ENCODE assay signal across 13 cellular contexts in genomic region chr19:48794291-48794690, GRCh38. TPM values are rescaled to one million over a fixed set of nuclear protein-coding genes. Genes with fewer than 3 reads are reported as not detected.
DNase-seq lines count a peak whose midpoint lies in the region; ATAC-seq, FAIRE-seq and TF ChIP-seq lines count a peak whose summit lies in the region.
"Had no signal": no experiment of that assay in that cellular context is flagged by ENCODE, and none has a peak within 500 bp of the region (broad histone marks: within the 10 kb centered on the region; RNA-seq: fewer than 3 reads in every experiment).

No MANE protein-coding gene starts in this region.

- no peak overlapping the region for H3K4me3 ChIP-seq in thyroid gland (replicated peaks in 1 of 3)
- no peak overlapping the region for H3K4me3 ChIP-seq in foreskin fibroblast (ENCODE audit: low read depth in 1 of 2, low read length in 2 of 2)

- no peaks in the 10 kb centered on the region for H3K27me3 ChIP-seq in thyroid gland

- H3K4me1 ChIP-seq in thyroid gland = peaks cover 6 to 18% of the 10 kb centered on the region in 2 donors

- FAIRE-seq in urothelium cell line (lab: Jason Lieb, UNC) = no peak

- H3K36me3 Mint-ChIP-seq in activated T-cell treated with anti-CD3 and anti-CD28 coated beads, Interleukin-2, amount 50 U/mL, for 72 hours (ENCODE audit: insufficient read depth in 2 of 2) = no peaks in the 10 kb centered on the region
- no peaks in the 10 kb centered on the region for H3K36me3 Mint-ChIP-seq in brain
- peaks cover 0 to 2% (median 0%) of the 10 kb centered on the region in 3 donors for H3K36me3 Mint-ChIP-seq in naive thymus-derived CD8-positive, alpha-beta T cell

- POLR2A ChIA-PET in naive thymus-derived CD8-positive, alpha-beta T cell (lab: Charles Lee) = interaction anchor here (0.6 to 2.2 kb wide), 3 partner anchors 43 to 171 kb away, joined by 5 to 21 read pairs (median 12); partner anchors contain the start of genes FTL and HSD17B14

- peaks cover 0 to 3% of the 10 kb centered on the region in 2 donors for H3K36me3 ChIP-seq in thyroid gland

- peak overlapping the region; percentile 89 to 91 for H3K4me3 Mint-ChIP-seq in activated T-cell treated with anti-CD3 and anti-CD28 coated beads, Interleukin-2, amount 50 U/mL, for 72 hours
- peak overlapping the region; percentile 87 to 98 (median 96) for H3K4me3 Mint-ChIP-seq in brain
- peak overlapping the region in 7 of 10 donors; percentile 26 to 98 (median 91) for H3K4me3 Mint-ChIP-seq in naive thymus-derived CD8-positive, alpha-beta T cell

- no peak for ATAC-seq in activated T-cell treated with anti-CD3 and anti-CD28 coated beads, Interleukin-2, amount 50 U/mL, for 72 hours (replicated peaks in 1 of 2)
- ATAC-seq in naive thymus-derived CD8-positive, alpha-beta T cell = no peak

- no peak for DNase-seq in activated T-cell treated with anti-CD3 and anti-CD28 coated beads, Interleukin-2, amount 50 U/mL, for 72 hours
- DNase-seq in activated T-cell treated with anti-CD3 and anti-CD28 coated beads, Interleukin-2, amount 50 U/mL, for 1 hour = no peak
- no peak for DNase-seq in naive thymus-derived CD8-positive, alpha-beta T cell
- no peak for DNase-seq in thyroid gland
- no peak for DNase-seq in foreskin fibroblast
- no peak for DNase-seq in urothelium cell line (ENCODE audit: low spot score)
- no peak for DNase-seq in NCI-H524 (lab: John Stamatoyannopoulos, UW)
- DNase-seq: anterior cingulate cortex, NCI-H446, retina had no signal

- no peaks in the 10 kb centered on the region for H3K9me3 Mint-ChIP-seq in activated T-cell treated with anti-CD3 and anti-CD28 coated beads, Interleukin-2, amount 50 U/mL, for 72 hours
- peaks cover 0 to 2% (median 0%) of the 10 kb centered on the region in 5 experiments for H3K9me3 Mint-ChIP-seq in brain
- no peaks in the 10 kb centered on the region for H3K9me3 Mint-ChIP-seq in naive thymus-derived CD8-positive, alpha-beta T cell

- no peaks in the 10 kb centered on the region for H3K9me3 ChIP-seq in thyroid gland

- WGBS in thyroid gland, 2 donors = 90 to 91% methylated on average over 6 of the region's 6 CpGs

- no peaks in the 10 kb centered on the region for H3K27me3 Mint-ChIP-seq in activated T-cell treated with anti-CD3 and anti-CD28 coated beads, Interleukin-2, amount 50 U/mL, for 72 hours (ENCODE audit: low read depth)
- H3K27me3 Mint-ChIP-seq in brain = peaks cover 4% of the 10 kb centered on the region
- no peaks in the 10 kb centered on the region for H3K27me3 Mint-ChIP-seq in naive thymus-derived CD8-positive, alpha-beta T cell

- TF ChIP-seq CTCF in brain (conservative IDR thresholded peaks at IDR 0.05) (no peak), thyroid gland (IDR thresholded peaks at IDR 0.05) (no peak), foreskin fibroblast (IDR thresholded peaks at IDR 0.05; ENCODE audit: low read depth, low read length) (no peak)

- TF ChIP-seq POLR2A in thyroid gland (IDR thresholded peaks at IDR 0.05) = no peak

- H3K27ac Mint-ChIP-seq in activated T-cell treated with anti-CD3 and anti-CD28 coated beads, Interleukin-2, amount 50 U/mL, for 72 hours = peak overlapping the region; percentile 75
- peak overlapping the region; percentile 98 to 100 (median 99) for H3K27ac Mint-ChIP-seq in brain
- peak overlapping the region in 4 of 10 donors; percentile 38 to 92 (median 74) for H3K27ac Mint-ChIP-seq in naive thymus-derived CD8-positive, alpha-beta T cell

- intact Hi-C loops in thyroid gland (cut with DNase I) = loop anchor here (2.0 kb wide), 1 partner anchor 43 kb away; the partner anchor contains the start of gene HSD17B14

- peaks cover 12% of the 10 kb centered on the region for H3K4me1 Mint-ChIP-seq in activated T-cell treated with anti-CD3 and anti-CD28 coated beads, Interleukin-2, amount 50 U/mL, for 72 hours (ENCODE audit: low read depth)
- peaks cover 18% of the 10 kb centered on the region for H3K4me1 Mint-ChIP-seq in brain
- peaks cover 6 to 14% (median 6%) of the 10 kb centered on the region in 4 donors for H3K4me1 Mint-ChIP-seq in naive thymus-derived CD8-positive, alpha-beta T cell

- H3K27ac ChIP-seq in thyroid gland = peak overlapping the region in 2 of 3 donors; percentile 85 to 98

RNA-seq across cellular contexts. Expression of gene BCAT2, which starts 16.5 kb away (rescaled TPM):
- 10 to 100 TPM; 42.1 to 49.5 TPM for total RNA-seq in activated T-cell treated with anti-CD3 and anti-CD28 coated beads, Interleukin-2, amount 50 U/mL, for 72 hours
- polyA plus RNA-seq in brain (ENCODE audit: insufficient read depth, low read depth, low replicate concordance) = 64.9 TPM
- total RNA-seq in naive thymus-derived CD8-positive, alpha-beta T cell = 10 to 100 TPM; 24.3 to 27.2 TPM
- polyA plus RNA-seq in naive thymus-derived CD8-positive, alpha-beta T cell = 10 to 100 TPM; 18.9 to 26.0 (median 21.9) TPM
- total RNA-seq in thyroid gland = 10 to 100 TPM; 35.4 to 52.8 (median 45.9) TPM

RNA-seq across cellular contexts. Expression of gene FGF21, which starts 39.0 kb away (rescaled TPM):
- not detected for total RNA-seq in activated T-cell treated with anti-CD3 and anti-CD28 coated beads, Interleukin-2, amount 50 U/mL, for 72 hours
- 3.6 TPM for polyA plus RNA-seq in brain (ENCODE audit: insufficient read depth, low read depth, low replicate concordance)
- not detected for total RNA-seq in naive thymus-derived CD8-positive, alpha-beta T cell
- polyA plus RNA-seq in naive thymus-derived CD8-positive, alpha-beta T cell = not detected
- total RNA-seq in thyroid gland = not detected
- total RNA-seq: esophagus mucosa, Right ventricle myocardium inferior had no signal

RNA-seq across cellular contexts. Expression of gene FUT1, which starts 41.9 kb away (rescaled TPM):
- total RNA-seq in activated T-cell treated with anti-CD3 and anti-CD28 coated beads, Interleukin-2, amount 50 U/mL, for 72 hours = under 1 TPM; 0.29 to 0.32 TPM
- 7.9 TPM for polyA plus RNA-seq in brain (ENCODE audit: insufficient read depth, low read depth, low replicate concordance)
- not detected for total RNA-seq in naive thymus-derived CD8-positive, alpha-beta T cell
- not detected for polyA plus RNA-seq in naive thymus-derived CD8-positive, alpha-beta T cell
- total RNA-seq in thyroid gland = 1 to 10 TPM; 1.7 to 3.0 (median 2.0) TPM

RNA-seq across cellular contexts. Expression of gene HSD17B14, which starts 42.0 kb away (rescaled TPM):
- 1 to 10 TPM; 2.0 to 3.2 TPM for total RNA-seq in activated T-cell treated with anti-CD3 and anti-CD28 coated beads, Interleukin-2, amount 50 U/mL, for 72 hours
- 44.7 TPM for polyA plus RNA-seq in brain (ENCODE audit: insufficient read depth, low read depth, low replicate concordance)
- total RNA-seq in naive thymus-derived CD8-positive, alpha-beta T cell = 1 to 10 TPM in 1 of 2 experiments, under 1 TPM in 1; 0.62 to 1.1 TPM
- polyA plus RNA-seq in naive thymus-derived CD8-positive, alpha-beta T cell = 1 to 10 TPM in 1 of 3 donors, under 1 TPM in 1, not detected in 1; 0.83 to 1.7 TPM
- 10 to 100 TPM; 11.9 to 46.8 (median 22.2) TPM for total RNA-seq in thyroid gland

RNA-seq across cellular contexts. Expression of gene IZUMO1, which starts 47.6 kb away (rescaled TPM):
- under 1 TPM; 0.14 to 0.32 TPM for total RNA-seq in activated T-cell treated with anti-CD3 and anti-CD28 coated beads, Interleukin-2, amount 50 U/mL, for 72 hours
- 0.20 TPM for polyA plus RNA-seq in brain (ENCODE audit: insufficient read depth, low read depth, low replicate concordance)
- total RNA-seq in naive thymus-derived CD8-positive, alpha-beta T cell = not detected
- polyA plus RNA-seq in naive thymus-derived CD8-positive, alpha-beta T cell = not detected
- 1 to 10 TPM in 2 of 4 donors, not detected in 2; 1.1 TPM for total RNA-seq in thyroid gland
